ENCODE assay signal across 10 cellular contexts in genomic region chr3:190229632-190230424, GRCh38.
DNase-seq lines count a peak whose midpoint lies in the region; ATAC-seq and TF ChIP-seq lines count a peak whose summit lies in the region.
"Had no signal": no experiment of that assay in that cellular context is flagged by ENCODE, and none has a peak within 500 bp of the region (broad histone marks: within the 10 kb centered on the region; RNA-seq: fewer than 3 reads in every experiment).

No MANE protein-coding gene starts in this region.

- TF ChIP-seq EP300 in SK-N-SH (IDR thresholded peaks at IDR 0.05; ENCODE audit: borderline replicate concordance in 1 of 2, low read depth in 1 of 2, low read length in 1 of 2): peak in 1 of 2 experiments; percentile 67; a peak in 1 of 4 replicates

- 22% methylated on average over 4 of the region's 4 CpGs for WGBS in SK-N-SH (ENCODE audit: low lambda C conversion rate)

- POLR2A ChIA-PET in SK-N-SH (lab: Yijun Ruan, JAX): no interaction called here
- POLR2A ChIA-PET in CD4-positive, alpha-beta memory T cell (lab: Charles Lee; ENCODE audit: partially characterized antibody): no interaction called here

- H3F3A ChIP-seq in SK-N-SH (replicated peaks; ENCODE audit: insufficient read depth): peaks cover 8% of the 10 kb centered on the region

- H3K4me3 ChIP-seq in SK-N-SH (ENCODE audit: low read depth in 2 of 2, low read length in 1 of 2) (0 out of 4 replicates have a peak overlapping the region, but pooled peaks of 1 of the 2 experiments have one; percentile 28), kidney epithelial cell (ENCODE audit: low read depth, low read length) (no peak overlapping the region)
- H3K4me3 ChIP-seq in CD4-positive, alpha-beta memory T cell (ENCODE audit: low read length in 2 of 2): no peak overlapping the region

- H3K4me3 Mint-ChIP-seq in CD4-positive, alpha-beta memory T cell: no peak overlapping the region
- H3K4me3 Mint-ChIP-seq: CD4-positive, CD25-positive, alpha-beta regulatory T cell; dendritic cell treated with granulocyte-macrophage colony-stimulating factor and Interleukin-4, amounts not matched to agents 40 ng/mL and 50 ng/mL, for 4 days had no signal

- TF ChIP-seq CTCF in SK-N-SH (IDR thresholded peaks at IDR 0.05) (no peak), kidney epithelial cell (IDR thresholded peaks at IDR 0.05; ENCODE audit: insufficient read depth, low read length, poor library complexity, severe bottlenecking) (no peak)

- no peaks in the 10 kb centered on the region for H3K36me3 Mint-ChIP-seq in CD4-positive, alpha-beta memory T cell
- H3K36me3 Mint-ChIP-seq: CD4-positive, CD25-positive, alpha-beta regulatory T cell had no signal

- H3K27ac Mint-ChIP-seq in CD4-positive, alpha-beta memory T cell: no peak overlapping the region
- H3K27ac Mint-ChIP-seq: CD4-positive, CD25-positive, alpha-beta regulatory T cell; dendritic cell treated with granulocyte-macrophage colony-stimulating factor and Interleukin-4, amounts not matched to agents 40 ng/mL and 50 ng/mL, for 4 days had no signal

- H3K9me2 ChIP-seq in SK-N-SH: no peaks in the 10 kb centered on the region

- H3K36me3 ChIP-seq in SK-N-SH (replicated peaks in 1 of 2; ENCODE audit: control insufficient read depth in 1 of 2, insufficient read depth in 2 of 2, low read length in 1 of 2): no peaks in the 10 kb centered on the region
- no peaks in the 10 kb centered on the region for H3K36me3 ChIP-seq in kidney epithelial cell (ENCODE audit: control insufficient read depth, insufficient read depth, low read length)
- no peaks in the 10 kb centered on the region for H3K36me3 ChIP-seq in CD4-positive, alpha-beta memory T cell (ENCODE audit: insufficient read depth, low read length)

- H3K4me1 ChIP-seq in SK-N-SH (ENCODE audit: control insufficient read depth in 1 of 2, insufficient read depth in 2 of 2, low read depth in 1 of 2, low read length in 1 of 2): peaks cover 0 to 19% of the 10 kb centered on the region in 2 experiments; a peak in 1 of 4 replicates
- H3K4me1 ChIP-seq in CD4-positive, alpha-beta memory T cell (ENCODE audit: insufficient read depth, low read length): no peaks in the 10 kb centered on the region

- intact Hi-C loops in CD4-positive, alpha-beta memory T cell (cut with micrococcal nuclease): no loop called here

- H3K27ac ChIP-seq in SK-N-SH (ENCODE audit: low read depth in 2 of 2, low read length in 1 of 2): peak overlapping the region in 1 of 2 experiments; percentile 9; a peak in 1 of 4 replicates
- H3K27ac ChIP-seq in CD4-positive, alpha-beta memory T cell (ENCODE audit: low read depth, low read length): no peak overlapping the region

- no peaks in the 10 kb centered on the region for H4K20me1 ChIP-seq in SK-N-SH (ENCODE audit: insufficient read depth)

- H3K27me3 Mint-ChIP-seq in CD4-positive, alpha-beta memory T cell: peaks cover 0 to 2% of the 10 kb centered on the region in 2 donors
- H3K27me3 Mint-ChIP-seq: CD4-positive, CD25-positive, alpha-beta regulatory T cell had no signal

- H3K9me3 Mint-ChIP-seq in CD4-positive, alpha-beta memory T cell: no peaks in the 10 kb centered on the region
- H3K9me3 Mint-ChIP-seq: dendritic cell treated with granulocyte-macrophage colony-stimulating factor and Interleukin-4, amounts not matched to agents 40 ng/mL and 50 ng/mL, for 4 days had no signal

- CTCF ChIA-PET in SK-N-SH (lab: Yijun Ruan, JAX): no interaction called here
- CTCF ChIA-PET in CD4-positive, alpha-beta memory T cell (lab: Charles Lee; ENCODE audit: partially characterized antibody): no interaction called here

- H3K4me2 ChIP-seq in SK-N-SH: peak overlapping the region; percentile 32; the same call in 1 of the 2 replicates

- TF ChIP-seq RAD21 in SK-N-SH (IDR thresholded peaks at IDR 0.05; ENCODE audit: low read length): no peak

- no peak overlapping the region for H3K9ac ChIP-seq in SK-N-SH

- H3K9me3 ChIP-seq in SK-N-SH: no peaks in the 10 kb centered on the region
- no peaks in the 10 kb centered on the region for H3K9me3 ChIP-seq in CD4-positive, alpha-beta memory T cell (ENCODE audit: control insufficient read depth in 1 of 2, low read length in 2 of 2)

- DNase-seq in EL (peak; percentile 70), SK-N-SH (no peak), kidney epithelial cell (ENCODE audit: low read depth) (peak; percentile 51), GDM1 (lab: John Stamatoyannopoulos, UW) (no peak), T-helper 2 cell (no peak), NCI-H774 (lab: John Stamatoyannopoulos, UW) (no peak)
- DNase-seq in CD4-positive, alpha-beta memory T cell: no peak
- DNase-seq: CD4-positive, CD25-positive, alpha-beta regulatory T cell had no signal

- ATAC-seq in HG02885 (IDR thresholded peaks at IDR 0.05; ENCODE audit: poor library complexity, unreplicated experiment): peak; percentile 65

- H3K4me1 Mint-ChIP-seq in CD4-positive, alpha-beta memory T cell: peaks cover 0 to 1% (median under 1%) of the 10 kb centered on the region in 4 donors
- H3K4me1 Mint-ChIP-seq: CD4-positive, CD25-positive, alpha-beta regulatory T cell had no signal

- H2AFZ ChIP-seq in SK-N-SH (ENCODE audit: low read depth): peak overlapping the region; percentile 5; the same call in 1 of the 2 replicates

- no peaks in the 10 kb centered on the region for H3K79me2 ChIP-seq in SK-N-SH (ENCODE audit: insufficient read depth)

- no peaks in the 10 kb centered on the region for H3K27me3 ChIP-seq in SK-N-SH (ENCODE audit: insufficient read depth)
- no peaks in the 10 kb centered on the region for H3K27me3 ChIP-seq in kidney epithelial cell (ENCODE audit: control insufficient read depth, insufficient read depth, low read length)
- H3K27me3 ChIP-seq in CD4-positive, alpha-beta memory T cell (ENCODE audit: insufficient read depth, low read length): no peaks in the 10 kb centered on the region

TF ChIP-seq in SK-N-SH, 30 proteins besides CTCF, POLR2A, EP300 and RAD21 (continues in another document):
- TF ChIP-seq ZBTB33 (IDR thresholded peaks at IDR 0.05; ENCODE audit: borderline replicate concordance, low read depth) (no peak), PBX3 (IDR thresholded peaks at IDR 0.05) (peak; percentile 52), RCOR1 (IDR thresholded peaks at IDR 0.05; ENCODE audit: low read length) (no peak), FOSL2 (IDR thresholded peaks at IDR 0.05; ENCODE audit: borderline replicate concordance, low read depth) (peak; percentile 54), USF2 (IDR thresholded peaks at IDR 0.05; ENCODE audit: borderline replicate concordance, low read depth, low read length) (no peak), FOXM1 (IDR thresholded peaks at IDR 0.05; ENCODE audit: low read depth) (no peak), JUND (IDR thresholded peaks at IDR 0.05) (peak; percentile 70), GABPA (IDR thresholded peaks at IDR 0.05; ENCODE audit: low read depth) (no peak), TEAD4 (IDR thresholded peaks at IDR 0.05; ENCODE audit: borderline replicate concordance, insufficient read depth) (peak; percentile 48; the same call in 1 of the 2 replicates), NFIC (IDR thresholded peaks at IDR 0.05; ENCODE audit: borderline replicate concordance) (peak; percentile 54; the same call in 1 of the 2 replicates), RXRA (IDR thresholded peaks at IDR 0.05; ENCODE audit: borderline replicate concordance, low read depth) (no peak; the same call in 1 of the 2 replicates), MXI1 (IDR thresholded peaks at IDR 0.05; ENCODE audit: low read depth, low read length) (no peak), SIN3A (IDR thresholded peaks at IDR 0.05; ENCODE audit: borderline replicate concordance, low read depth, low read length) (no peak), TAF1 (IDR thresholded peaks at IDR 0.05; ENCODE audit: borderline replicate concordance, low read depth, low read length) (no peak), MAX (IDR thresholded peaks at IDR 0.05; ENCODE audit: low read depth) (no peak)

Comparison
In these comparisons a context has a peak if more than half of its experiments do, and no peak if none do; other contexts are left out.
1. DNase-seq: peak in EL (single experiment) and kidney epithelial cell (single experiment); none in SK-N-SH (single experiment), GDM1 (single experiment), T-helper 2 cell (0 of 5), NCI-H774 (single experiment) and CD4-positive, alpha-beta memory T cell (0 of 5).